14 cellular contexts compared by ENCODE assay signal in the genomic region with DNA sequence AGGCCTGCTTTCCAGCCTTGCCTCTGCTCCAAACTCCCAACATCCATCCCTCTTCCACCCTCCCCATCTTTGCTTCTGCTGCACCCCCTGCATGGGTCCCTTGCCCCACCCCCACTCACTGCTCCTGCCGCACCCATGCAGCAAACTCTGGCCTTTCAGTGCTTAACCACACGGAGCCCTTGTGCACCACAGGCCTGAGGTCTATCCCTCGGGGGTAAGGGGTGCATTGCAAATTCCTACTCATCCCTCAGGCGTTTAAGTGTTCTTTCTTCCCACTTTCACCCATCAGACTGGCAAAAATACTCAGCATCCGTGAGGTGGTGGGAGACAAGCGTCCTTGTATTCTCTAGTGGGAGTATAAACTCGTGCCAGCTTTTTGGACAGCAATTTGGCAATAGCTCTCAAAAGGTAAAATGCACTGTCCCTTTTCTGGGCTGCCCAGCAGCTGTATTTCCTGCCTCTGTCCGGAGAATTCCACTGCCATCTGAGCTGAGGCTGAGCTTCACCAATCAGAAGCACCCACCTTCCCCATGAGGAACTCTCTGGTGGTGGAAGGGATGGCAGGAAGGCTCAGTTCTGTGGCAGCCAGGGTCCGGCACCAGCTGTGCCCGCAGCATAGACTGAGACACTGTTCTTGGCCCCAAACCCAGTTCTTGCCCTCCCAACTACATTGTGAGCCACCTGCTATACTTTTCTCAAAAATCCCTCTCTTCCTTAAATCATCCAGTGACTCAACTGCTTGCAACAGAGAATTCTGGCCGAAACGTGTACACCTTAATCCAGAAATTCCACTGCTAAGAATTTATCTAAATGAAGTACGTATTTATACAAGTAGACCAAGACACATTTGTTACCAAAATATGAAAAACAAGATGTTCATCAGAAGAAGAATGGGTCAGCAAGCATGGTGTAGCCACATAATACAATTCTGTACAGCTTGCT. TPM values are rescaled to one million over a fixed set of nuclear protein-coding genes. Genes with fewer than 3 reads are reported as not detected.
DNase-seq lines count a peak whose midpoint lies in the region; ATAC-seq, FAIRE-seq and TF ChIP-seq lines count a peak whose summit lies in the region.
"Had no signal": no experiment of that assay in that cellular context is flagged by ENCODE, and none has a peak within 500 bp of the region (broad histone marks: within the 10 kb centered on the region; RNA-seq: fewer than 3 reads in every experiment).

No MANE protein-coding gene starts in this region.

- H3K18ac ChIP-seq in mesendoderm (ENCODE audit: low read length) = no peak overlapping the region

- H2BK15ac ChIP-seq in mesendoderm (replicated peaks; ENCODE audit: low read depth) = no peak overlapping the region

- H3K4me2 ChIP-seq in Loucy (ENCODE audit: low read depth, low read length, poor library complexity, severe bottlenecking) (peak overlapping the region; percentile 31), mammary epithelial cell (ENCODE audit: insufficient read depth, low read depth, low read length) (peak overlapping the region; percentile 52), mesendoderm (ENCODE audit: low read length) (no peak overlapping the region)

- H3K79me1 ChIP-seq in mesendoderm (ENCODE audit: low read length) = peaks cover 27% of the 10 kb centered on the region

- H3K4me1 Mint-ChIP-seq in activated naive CD8-positive, alpha-beta T cell treated with anti-CD3 and anti-CD28 coated beads for 36 hours = peaks cover 28% of the 10 kb centered on the region

- H3K9me2 ChIP-seq in Loucy (replicated peaks; ENCODE audit: low read depth, low read length) = no peaks in the 10 kb centered on the region

- peaks cover 11% of the 10 kb centered on the region for H3K36me3 Mint-ChIP-seq in activated naive CD8-positive, alpha-beta T cell treated with anti-CD3 and anti-CD28 coated beads for 36 hours

- DNase-seq in mammary epithelial cell = no peak
- DNase-seq in mesendoderm = no peak
- DNase-seq in activated naive CD8-positive, alpha-beta T cell treated with anti-CD3 and anti-CD28 coated beads for 36 hours = no peak
- no peak for DNase-seq in GM19239 (ENCODE audit: insufficient read length, low spot score)
- DNase-seq: activated naive CD8-positive, alpha-beta T cell treated with anti-CD3 and anti-CD28 coated beads, Interleukin-2, amount 10 ng/mL, durations not matched to agents 7 days and 5 days; CD4-positive, CD25-positive, alpha-beta regulatory T cell; colonic mucosa; NCI-H1436; NCI-H345 had no signal

- no peak overlapping the region for H3K4ac ChIP-seq in mesendoderm (ENCODE audit: low read depth, low read length)

- peaks cover 59% of the 10 kb centered on the region; the same call in 1 of the 2 replicates for H3K36me3 ChIP-seq in Loucy (ENCODE audit: insufficient read depth, low read length)
- peaks cover 22% of the 10 kb centered on the region for H3K36me3 ChIP-seq in mammary epithelial cell (ENCODE audit: insufficient read depth, low read length)
- peaks cover 5% of the 10 kb centered on the region for H3K36me3 ChIP-seq in mesendoderm (ENCODE audit: control insufficient read depth, insufficient read depth, low read length)
- peaks cover 23 to 29% of the 10 kb centered on the region in 2 donors for H3K36me3 ChIP-seq in stomach smooth muscle (ENCODE audit: control insufficient read depth in 2 of 2, insufficient read depth in 2 of 2, low read length in 2 of 2)

- H4K20me1 ChIP-seq in Loucy (ENCODE audit: insufficient read depth, low read length, poor library complexity, severe bottlenecking) = peaks cover 10% of the 10 kb centered on the region
- peaks cover 3% of the 10 kb centered on the region for H4K20me1 ChIP-seq in mammary epithelial cell (ENCODE audit: insufficient read depth, low read length)

- peaks cover 15% of the 10 kb centered on the region for H3K4me1 ChIP-seq in Loucy (ENCODE audit: insufficient read depth, low read length, poor library complexity, severe bottlenecking)
- peaks cover 29% of the 10 kb centered on the region for H3K4me1 ChIP-seq in mammary epithelial cell (ENCODE audit: insufficient read depth, low read length)
- H3K4me1 ChIP-seq in mesendoderm (ENCODE audit: control insufficient read depth, low read depth, low read length) = peaks cover 9% of the 10 kb centered on the region
- peaks cover 22% of the 10 kb centered on the region for H3K4me1 ChIP-seq in stomach smooth muscle (ENCODE audit: control insufficient read depth, insufficient read depth, low read length)
- H3K4me1 ChIP-seq: colonic mucosa had no signal

- no peak overlapping the region for H2AFZ ChIP-seq in Loucy (ENCODE audit: low read length)
- no peak overlapping the region for H2AFZ ChIP-seq in mammary epithelial cell (ENCODE audit: low read depth, low read length)

- no peak for FAIRE-seq in GM19239 (lab: Jason Lieb, UNC)
- FAIRE-seq: GM12891 had no signal

- ATAC-seq in GM21723 (IDR thresholded peaks at IDR 0.05; ENCODE audit: unreplicated experiment) = no peak

- in situ Hi-C loops in mammary epithelial cell (cut with MboI; ENCODE audit: low sequenced_read_pairs in 2 of 2) = loop anchor here in 1 of 2 donors (25.0 kb wide), 1 partner anchor 312 kb away; no protein-coding TSS in a partner anchor

- peaks cover 72% of the 10 kb centered on the region for H3K79me2 ChIP-seq in Loucy (ENCODE audit: insufficient read depth, low read length)
- H3K79me2 ChIP-seq in mammary epithelial cell (ENCODE audit: insufficient read depth, low read length) = peaks cover 96% of the 10 kb centered on the region
- H3K79me2 ChIP-seq in mesendoderm (ENCODE audit: control insufficient read depth, insufficient read depth, low read length) = peaks cover 44% of the 10 kb centered on the region

- no peaks in the 10 kb centered on the region for H3K27me3 ChIP-seq in Loucy (ENCODE audit: insufficient read depth, low read length, poor library complexity, severe bottlenecking)
- no peaks in the 10 kb centered on the region for H3K27me3 ChIP-seq in mammary epithelial cell (ENCODE audit: insufficient read depth, low read length)
- no peaks in the 10 kb centered on the region for H3K27me3 ChIP-seq in mesendoderm (ENCODE audit: insufficient read depth, low read length, poor library complexity)
- no peaks in the 10 kb centered on the region for H3K27me3 ChIP-seq in stomach smooth muscle (ENCODE audit: control insufficient read depth in 1 of 2, insufficient read depth in 2 of 2, low read length in 2 of 2)
- H3K27me3 ChIP-seq: colonic mucosa, vagina had no signal

- TF ChIP-seq CTCF in Loucy (conservative IDR thresholded peaks at IDR 0.05; ENCODE audit: low read length) (no peak), mammary epithelial cell (conservative IDR thresholded peaks at IDR 0.05 in 1 of 2, IDR thresholded peaks at IDR 0.05 in 1 of 2; ENCODE audit: extremely low read depth in 1 of 2, insufficient read depth in 1 of 2, low read depth in 1 of 2, low read length in 2 of 2) (no peak)

- no peaks in the 10 kb centered on the region for H3F3A ChIP-seq in Loucy (ENCODE audit: low read depth)

- H3K27ac Mint-ChIP-seq in activated naive CD8-positive, alpha-beta T cell treated with anti-CD3 and anti-CD28 coated beads for 36 hours = no peak overlapping the region
- H3K27ac Mint-ChIP-seq: activated naive CD8-positive, alpha-beta T cell treated with anti-CD3 and anti-CD28 coated beads, Interleukin-2, amount 10 ng/mL, durations not matched to agents 7 days and 5 days had no signal

- intact Hi-C loops in mammary epithelial cell (cut with micrococcal nuclease) = no loop called here

- H3K56ac ChIP-seq in mesendoderm (ENCODE audit: low read length) = peak overlapping the region; percentile 17

- H3K27me3 Mint-ChIP-seq in activated naive CD8-positive, alpha-beta T cell treated with anti-CD3 and anti-CD28 coated beads for 36 hours = no peaks in the 10 kb centered on the region
- H3K27me3 Mint-ChIP-seq: activated naive CD8-positive, alpha-beta T cell treated with anti-CD3 and anti-CD28 coated beads, Interleukin-2, amount 10 ng/mL, durations not matched to agents 7 days and 5 days; CD4-positive, CD25-positive, alpha-beta regulatory T cell had no signal

- H3K9me3 ChIP-seq in Loucy (ENCODE audit: insufficient read depth, low read depth, low read length) (no peaks in the 10 kb centered on the region), mammary epithelial cell (replicated peaks; ENCODE audit: insufficient read depth, low read length) (no peaks in the 10 kb centered on the region), stomach smooth muscle (ENCODE audit: control insufficient read depth in 2 of 2, low read length in 2 of 2) (no peaks in the 10 kb centered on the region)
- H3K9me3 ChIP-seq: colonic mucosa, vagina had no signal

- H2AK5ac ChIP-seq in mesendoderm (ENCODE audit: low read length) = no peak overlapping the region

- 34% methylated on average over 13 of the region's 13 CpGs for WGBS in mammary epithelial cell (ENCODE audit: low coverage, missing lambda C conversion rate)
- no CpG with 5 or more reads among the region's 13 CpGs for WGBS in mesendoderm (ENCODE audit: extremely low coverage, insufficient coverage, low lambda C conversion rate)

- CTCF ChIA-PET in mammary epithelial cell (lab: Charles Lee; ENCODE audit: low non-redundant PET) = no interaction called here

- no peak overlapping the region for H3K23ac ChIP-seq in mesendoderm (ENCODE audit: low read length)

- no peak overlapping the region for H4K8ac ChIP-seq in mesendoderm (ENCODE audit: low read depth, low read length)

- BruUV-seq in mammary epithelial cell (replicated peaks; lab: Mats Ljungman, UMichigan) = no TSS peak

- H4K5ac ChIP-seq in mesendoderm (ENCODE audit: low read length) = no peak overlapping the region

- H3K27ac ChIP-seq in mammary epithelial cell (ENCODE audit: insufficient read depth, low read depth, low read length) (no peak overlapping the region), mesendoderm (ENCODE audit: low read depth, low read length) (no peak overlapping the region), stomach smooth muscle (ENCODE audit: low read length) (peak overlapping the region; percentile 49)
- H3K27ac ChIP-seq: colonic mucosa had no signal

- no peak overlapping the region for H2BK5ac ChIP-seq in mesendoderm (ENCODE audit: low read length)

- dilution Hi-C loops in mammary epithelial cell (cut with HindIII; ENCODE audit: low sequenced_read_pairs) = loop anchor here (10.0 kb wide), 1 partner anchor 325 kb away; no protein-coding TSS in a partner anchor

- H3K4me3 ChIP-seq in Loucy (ENCODE audit: low read length, poor library complexity, severe bottlenecking) (no peak overlapping the region), mammary epithelial cell (replicated peaks in 1 of 3; ENCODE audit: insufficient read depth in 1 of 3, low read depth in 2 of 3, low read length in 3 of 3) (no peak overlapping the region), mesendoderm (ENCODE audit: low read length) (no peak overlapping the region), stomach smooth muscle (ENCODE audit: low read length in 2 of 2) (peak overlapping the region in 1 of 2 donors; percentile 44)
- H3K4me3 ChIP-seq: colonic mucosa, vagina had no signal

- no peak overlapping the region for H3K4me3 Mint-ChIP-seq in activated naive CD8-positive, alpha-beta T cell treated with anti-CD3 and anti-CD28 coated beads for 36 hours
- H3K4me3 Mint-ChIP-seq: activated naive CD8-positive, alpha-beta T cell treated with anti-CD3 and anti-CD28 coated beads, Interleukin-2, amount 10 ng/mL, durations not matched to agents 7 days and 5 days; CD4-positive, CD25-positive, alpha-beta regulatory T cell had no signal

- peak overlapping the region; percentile 1 for H3K9ac ChIP-seq in Loucy (ENCODE audit: low read depth, low read length, poor library complexity, severe bottlenecking)
- H3K9ac ChIP-seq in mammary epithelial cell (ENCODE audit: insufficient read depth, low read length) = no peak overlapping the region
- H3K9ac ChIP-seq in mesendoderm (ENCODE audit: low read length) = peak overlapping the region; percentile 4
- H3K9ac ChIP-seq in stomach smooth muscle (ENCODE audit: low read length in 2 of 2) = peak overlapping the region in 1 of 2 donors; percentile 29

- no peaks in the 10 kb centered on the region for H3K9me3 Mint-ChIP-seq in activated naive CD8-positive, alpha-beta T cell treated with anti-CD3 and anti-CD28 coated beads for 36 hours
- H3K9me3 Mint-ChIP-seq: activated naive CD8-positive, alpha-beta T cell treated with anti-CD3 and anti-CD28 coated beads, Interleukin-2, amount 10 ng/mL, durations not matched to agents 7 days and 5 days; CD4-positive, CD25-positive, alpha-beta regulatory T cell had no signal

- no peak overlapping the region for H2BK120ac ChIP-seq in mesendoderm (ENCODE audit: low read depth, low read length)

RNA-seq across cellular contexts. Expression of a gene that starts 15.0 kb away (rescaled TPM):
- total RNA-seq in mammary epithelial cell = 100 to 1,000 TPM; 124 to 213 TPM
- polyA plus RNA-seq in mammary epithelial cell = 325 TPM
- 183 TPM for polyA minus RNA-seq in mammary epithelial cell
- polyA plus RNA-seq in mesendoderm (2013, experiment 1 of 2) = 270 TPM
- polyA plus RNA-seq in mesendoderm (2013, experiment 2 of 2) = 271 TPM
- total RNA-seq in activated naive CD8-positive, alpha-beta T cell treated with anti-CD3 and anti-CD28 coated beads for 36 hours = 100 to 1,000 TPM; 191 to 199 TPM

RNA-seq across cellular contexts. Expression of a gene that starts 50.0 kb away (rescaled TPM):
- total RNA-seq in mammary epithelial cell = under 1 TPM; 0.50 to 0.52 TPM
- polyA plus RNA-seq in mammary epithelial cell = 0.10 TPM
- not detected for polyA minus RNA-seq in mammary epithelial cell
- polyA plus RNA-seq in mesendoderm (2013, experiment 1 of 2) = 0.10 TPM
- polyA plus RNA-seq in mesendoderm (2013, experiment 2 of 2) = 0.32 TPM
- not detected for total RNA-seq in activated naive CD8-positive, alpha-beta T cell treated with anti-CD3 and anti-CD28 coated beads for 36 hours
- total RNA-seq: activated naive CD8-positive, alpha-beta T cell treated with anti-CD3 and anti-CD28 coated beads, Interleukin-2, amount 10 ng/mL, durations not matched to agents 7 days and 5 days; CD4-positive, CD25-positive, alpha-beta regulatory T cell; colonic mucosa had no signal
- polyA plus RNA-seq: CD4-positive, CD25-positive, alpha-beta regulatory T cell had no signal
